ENCODE assay signal across 12 cellular contexts in genomic region chr16:84594725-84595038, GRCh38. TPM values are rescaled to one million over a fixed set of nuclear protein-coding genes. Genes with fewer than 3 reads are reported as not detected.
DNase-seq lines count a peak whose midpoint lies in the region; ATAC-seq, FAIRE-seq and TF ChIP-seq lines count a peak whose summit lies in the region.
"Had no signal": no experiment of that assay in that cellular context is flagged by ENCODE, and none has a peak within 500 bp of the region (broad histone marks: within the 10 kb centered on the region; RNA-seq: fewer than 3 reads in every experiment).

No MANE protein-coding gene starts in this region.

- no peak for DNase-seq in CD8-positive, alpha-beta T cell
- DNase-seq in GM12878 (ENCODE audit: low read depth, low spot score) (no peak), trophoblast cell (no peak), NCI-H510A treated with DMSO at 0.1 percent for 48 hours (lab: John Stamatoyannopoulos, UW) (no peak), NCI-H128 (lab: John Stamatoyannopoulos, UW; ENCODE audit: unreplicated experiment) (no peak), NCI-H526 (lab: John Stamatoyannopoulos, UW) (no peak)
- DNase-seq in natural killer cell treated with Interleukin-12 subunit alpha and Interleukin-12 subunit beta and Interleukin-15 and Interleukin-18, amount 100 ng/mL, for 72 hours (ENCODE audit: low spot score) = no peak
- DNase-seq: dermis blood vessel endothelial cell, DND-41, NCI-H2081 treated with DMSO at 0.1 percent for 48 hours had no signal

- H3K27ac Mint-ChIP-seq in CD8-positive, alpha-beta T cell = peak overlapping the region; percentile 98
- peak overlapping the region; percentile 96 to 97 for H3K27ac Mint-ChIP-seq in natural killer cell treated with Interleukin-12 subunit alpha and Interleukin-12 subunit beta and Interleukin-15 and Interleukin-18, amount 100 ng/mL, for 72 hours

- peaks cover 42% of the 10 kb centered on the region for H3K36me3 Mint-ChIP-seq in CD8-positive, alpha-beta T cell
- peaks cover 11% of the 10 kb centered on the region for H3K36me3 Mint-ChIP-seq in natural killer cell treated with Interleukin-12 subunit alpha and Interleukin-12 subunit beta and Interleukin-15 and Interleukin-18, amount 100 ng/mL, for 72 hours

- no peak overlapping the region for H3K14ac ChIP-seq in trophoblast cell (ENCODE audit: low read length)

- H3K4me1 Mint-ChIP-seq in CD8-positive, alpha-beta T cell (ENCODE audit: low read depth) = peaks cover 78% of the 10 kb centered on the region
- peaks cover 44 to 61% of the 10 kb centered on the region in 2 donors for H3K4me1 Mint-ChIP-seq in natural killer cell treated with Interleukin-12 subunit alpha and Interleukin-12 subunit beta and Interleukin-15 and Interleukin-18, amount 100 ng/mL, for 72 hours (ENCODE audit: low read depth in 2 of 2)

- no peak overlapping the region for H4K91ac ChIP-seq in trophoblast cell (ENCODE audit: low read depth, low read length)

- TF ChIP-seq EP300 in GM12878 (IDR thresholded peaks at IDR 0.05; ENCODE audit: borderline replicate concordance in 1 of 2, control insufficient read depth in 1 of 2, low read depth in 2 of 2, low read length in 2 of 2) = no peak

- H4K20me1 ChIP-seq in GM12878 (ENCODE audit: control insufficient read depth, insufficient read depth) = no peaks in the 10 kb centered on the region

- no peak for FAIRE-seq in GM12878 (lab: Jason Lieb, UNC)

- no peak overlapping the region for H2AK5ac ChIP-seq in trophoblast cell (ENCODE audit: low read length)

- in situ Hi-C loops in GM12878 (cut with MboI) = no loop called here

- SMC1A ChIA-PET in GM12878 (lab: Charles Lee; ENCODE audit: uncharacterized antibody, unreplicated experiment) = interaction anchor here (0.8 to 14.5 kb wide), 13 partner anchors 8 to 132 kb away, joined by 3 to 183 read pairs (median 4); no protein-coding TSS in a partner anchor

- H2BK12ac ChIP-seq in trophoblast cell (ENCODE audit: low read length) = no peak overlapping the region

- CTCF ChIA-PET in CD8-positive, alpha-beta T cell (lab: Charles Lee) = interaction anchor here (1.0 to 1.3 kb wide), 6 partner anchors 17 to 88 kb away, joined by 3 to 6 read pairs (median 3); no protein-coding TSS in a partner anchor
- CTCF ChIA-PET in GM12878 (lab: Yijun Ruan, JAX) = interaction anchor here (0.8 to 2.1 kb wide), 7 partner anchors 13 to 81 kb away, joined by 3 to 18 read pairs (median 4); no protein-coding TSS in a partner anchor

- no peaks in the 10 kb centered on the region for H3K27me3 Mint-ChIP-seq in CD8-positive, alpha-beta T cell (ENCODE audit: low read depth)
- peaks cover 8 to 12% of the 10 kb centered on the region in 2 donors for H3K27me3 Mint-ChIP-seq in natural killer cell treated with Interleukin-12 subunit alpha and Interleukin-12 subunit beta and Interleukin-15 and Interleukin-18, amount 100 ng/mL, for 72 hours

- peak; percentile 5 for ATAC-seq in CD8-positive, alpha-beta T cell
- ATAC-seq in HG03280 (IDR thresholded peaks at IDR 0.05; ENCODE audit: unreplicated experiment) (peak; percentile 6), GM12878 (peak; percentile 0; the same call in 1 of the 3 replicates)
- ATAC-seq in natural killer cell treated with Interleukin-12 subunit alpha and Interleukin-12 subunit beta and Interleukin-15 and Interleukin-18, amount 100 ng/mL, for 72 hours = no peak

- H3K9me3 Mint-ChIP-seq in CD8-positive, alpha-beta T cell = no peaks in the 10 kb centered on the region
- H3K9me3 Mint-ChIP-seq in natural killer cell treated with Interleukin-12 subunit alpha and Interleukin-12 subunit beta and Interleukin-15 and Interleukin-18, amount 100 ng/mL, for 72 hours = no peaks in the 10 kb centered on the region

- H3K9ac ChIP-seq in GM12878 (ENCODE audit: control insufficient read depth, insufficient read depth, low read length) (peak overlapping the region; percentile 91), trophoblast cell (ENCODE audit: low read length) (no peak overlapping the region)

- H2BK5ac ChIP-seq in trophoblast cell (ENCODE audit: low read depth, low read length, poor library complexity) = no peak overlapping the region

- H4K8ac ChIP-seq in trophoblast cell (ENCODE audit: low read depth, low read length) = no peak overlapping the region

- TF ChIP-seq RAD21 in GM12878 (IDR thresholded peaks at IDR 0.05; ENCODE audit: insufficient read depth, low read depth, low read length) = no peak

- H3K79me1 ChIP-seq in trophoblast cell (ENCODE audit: low read length) = no peaks in the 10 kb centered on the region

- H4K12ac ChIP-seq in trophoblast cell (ENCODE audit: low read depth, low read length) = no peak overlapping the region

- RAD21 ChIA-PET in GM12878 (lab: Charles Lee; ENCODE audit: unreplicated experiment) = interaction anchor here (0.8 to 4.1 kb wide), 15 partner anchors 9 to 135 kb away, joined by 3 to 38 read pairs (median 6); no protein-coding TSS in a partner anchor

- no TSS peak for BruUV-seq in GM12878 (replicated peaks; lab: Mats Ljungman, UMichigan)

- peak overlapping the region; percentile 75 for H3K27ac ChIP-seq in CD8-positive, alpha-beta T cell (ENCODE audit: low read depth, low read length)
- H3K27ac ChIP-seq in GM12878 (ENCODE audit: control insufficient read depth, insufficient read depth) (peak overlapping the region; percentile 97), trophoblast cell (ENCODE audit: low read depth, low read length) (no peak overlapping the region)

- POLR2A ChIA-PET in CD8-positive, alpha-beta T cell (lab: Charles Lee) = interaction anchor here (1.0 to 1.7 kb wide), 10 partner anchors 9 to 84 kb away, joined by 3 to 9 read pairs (median 6); partner anchors contain the start of gene KLHL36
- POLR2A ChIA-PET in GM12878 (lab: Charles Lee) = interaction anchor here (0.6 to 16.2 kb wide), 8 partner anchors 9 to 82 kb away, joined by 3 to 214 read pairs (median 4); partner anchors contain the start of gene COTL1

- WGBS in GM12878 (ENCODE audit: insufficient coverage, insufficient replicate concordance, low lambda C conversion rate, missing lambda C conversion rate) = 7% methylated on average over 9 of the region's 9 CpGs
- WGBS in trophoblast cell (ENCODE audit: extremely low coverage, insufficient coverage, insufficient read length) = no CpG with 5 or more reads among the region's 9 CpGs

- TF ChIP-seq POLR2A in GM12878 (IDR thresholded peaks at IDR 0.05; ENCODE audit: low read depth, low read length) = no peak

- peaks cover 12% of the 10 kb centered on the region for H3K36me3 ChIP-seq in CD8-positive, alpha-beta T cell (ENCODE audit: insufficient read depth, low read length)
- H3K36me3 ChIP-seq in GM12878 (ENCODE audit: control insufficient read depth in 2 of 2, insufficient read depth in 2 of 2, low read length in 1 of 2) = peaks cover 27 to 29% of the 10 kb centered on the region in 2 experiments
- H3K36me3 ChIP-seq in trophoblast cell (ENCODE audit: control insufficient read depth in 1 of 2, insufficient read depth in 2 of 2, low read length in 2 of 2) = peaks cover 18 to 19% of the 10 kb centered on the region in 2 experiments

- H3K4ac ChIP-seq in trophoblast cell (ENCODE audit: low read depth, low read length) = no peak overlapping the region

- H3K9me3 ChIP-seq in CD8-positive, alpha-beta T cell (ENCODE audit: low read length) = no peaks in the 10 kb centered on the region
- H3K9me3 ChIP-seq in GM12878 (replicated peaks; ENCODE audit: control insufficient read depth, insufficient read depth, low read length) (no peaks in the 10 kb centered on the region), trophoblast cell (ENCODE audit: insufficient read depth, low read depth, low read length) (peaks cover 2% of the 10 kb centered on the region)

- H3K23ac ChIP-seq in trophoblast cell (ENCODE audit: low read length) = no peak overlapping the region

- H3K4me2 ChIP-seq in GM12878 (ENCODE audit: control insufficient read depth, insufficient read depth) (peak overlapping the region; percentile 88), trophoblast cell (ENCODE audit: low read length) (no peak overlapping the region)

- peak overlapping the region; percentile 37 for H3K4me3 ChIP-seq in CD8-positive, alpha-beta T cell (ENCODE audit: low read depth, low read length)
- H3K4me3 ChIP-seq in GM12878 = peak overlapping the region; percentile 77
- H3K4me3 ChIP-seq in trophoblast cell (ENCODE audit: low read depth, low read length) = no peak overlapping the region

- peaks cover 65% of the 10 kb centered on the region for H3K4me1 ChIP-seq in CD8-positive, alpha-beta T cell (ENCODE audit: insufficient read depth, low read length)
- H3K4me1 ChIP-seq in GM12878 (ENCODE audit: control insufficient read depth, insufficient read depth, low read length) (peaks cover 62% of the 10 kb centered on the region), trophoblast cell (ENCODE audit: control insufficient read depth in 1 of 2, insufficient read depth in 2 of 2, low read length in 2 of 2) (peaks cover 2 to 10% of the 10 kb centered on the region in 2 experiments)

- H3K79me2 ChIP-seq in GM12878 (ENCODE audit: control insufficient read depth, insufficient read depth, low read length) (peaks cover 94% of the 10 kb centered on the region), trophoblast cell (ENCODE audit: control insufficient read depth, insufficient read depth, low read length, poor library complexity) (no peaks in the 10 kb centered on the region)

- TF ChIP-seq CTCF in CD8-positive, alpha-beta T cell (IDR thresholded peaks at IDR 0.05) = no peak
- TF ChIP-seq CTCF in GM12878 (IDR thresholded peaks at IDR 0.05 in 2 of 3, conservative IDR thresholded peaks at IDR 0.05 in 1 of 3; ENCODE audit: control insufficient read depth in 2 of 3, extremely low read depth in 1 of 3, insufficient read depth in 1 of 3, low read depth in 3 of 3, low read length in 3 of 3) = no peak

- no peak overlapping the region for H2BK120ac ChIP-seq in trophoblast cell (ENCODE audit: insufficient read depth, low read length, poor library complexity)

- no peaks in the 10 kb centered on the region for H3K27me3 ChIP-seq in CD8-positive, alpha-beta T cell (ENCODE audit: insufficient read depth, low read length)
- no peaks in the 10 kb centered on the region for H3K27me3 ChIP-seq in GM12878 (replicated peaks in 1 of 2; ENCODE audit: control insufficient read depth in 2 of 2, insufficient read depth in 2 of 2, low read length in 1 of 2)
- H3K27me3 ChIP-seq in trophoblast cell (ENCODE audit: insufficient read depth, low read length) = no peaks in the 10 kb centered on the region
- H3K27me3 ChIP-seq: heart left ventricle had no signal

- H2AFZ ChIP-seq in GM12878 (ENCODE audit: control insufficient read depth, low read depth, low read length) = no peak overlapping the region
- no peak overlapping the region for H2AFZ ChIP-seq in trophoblast cell (ENCODE audit: insufficient read depth, low read length, poor library complexity)

- H3K18ac ChIP-seq in trophoblast cell (ENCODE audit: low read length) = no peak overlapping the region

- intact Hi-C loops in CD8-positive, alpha-beta T cell (cut with DNase I, micrococcal nuclease) = loop anchor here (1.0 to 5.0 kb wide), 4 partner anchors 14 to 42 kb away; partner anchors contain the start of gene COTL1 (in 1 of the 2)
- intact Hi-C loops in GM12878 (cut with micrococcal nuclease; ENCODE audit: unreplicated experiment) = loop anchor here (1.0 kb wide), 3 partner anchors 24 to 83 kb away; partner anchors contain the start of gene COTL1

- peak overlapping the region; percentile 83 for H3K4me3 Mint-ChIP-seq in CD8-positive, alpha-beta T cell
- H3K4me3 Mint-ChIP-seq in natural killer cell treated with Interleukin-12 subunit alpha and Interleukin-12 subunit beta and Interleukin-15 and Interleukin-18, amount 100 ng/mL, for 72 hours = peak overlapping the region; percentile 86

RNA-seq across cellular contexts. Expression of gene COTL1, which starts 23.2 kb away (rescaled TPM):
- 100 to 1,000 TPM; 194 to 199 TPM for total RNA-seq in CD8-positive, alpha-beta T cell
- total RNA-seq in GM12878 (2013; cell fraction: nucleolus; rRNA removed) = 94.3 and 106 TPM in 2 replicates
- total RNA-seq in GM12878 (2014; rRNA removed) (417 and 464 TPM in 2 replicates), GM12878 (2014; rRNA removed; fragmentation: Illumina TruSeq; extraction: Trizol) (241 and 279 TPM in 2 replicates), GM12878 (2021) (675 and 688 TPM in 2 replicates)
- polyA plus RNA-seq in GM12878 (2011; ENCODE audit: low read depth) = 255 TPM
- polyA plus RNA-seq in GM12878 (2011; rRNA removed) (136 and 205 TPM in 2 replicates), GM12878 (2014; fragmentation: Illumina TruSeq; extraction: Trizol) (257 and 493 TPM in 2 replicates), GM12878 (2014; fragmentation: Nextera tagmentation; extraction: Ambion mirVana) (100 to 1,000 TPM; 140 to 235 TPM), GM12878 (2014; rRNA removed) (382 and 423 TPM in 2 replicates), GM12878 (2016; fragmentation: Nextera tagmentation; extraction: Ambion mirVana) (100 to 1,000 TPM; 146 to 894 TPM)
- 261 and 288 TPM in 2 replicates for polyA plus RNA-seq in GM12878 (2011; cell fraction: cytosol; rRNA removed)
- polyA plus RNA-seq in GM12878 (2011; cell fraction: nucleus; rRNA removed) = 174 and 206 TPM in 2 replicates
- polyA plus RNA-seq in GM12878 (2012) = 331 and 436 TPM in 2 replicates
- 103 and 174 TPM in 2 replicates for polyA minus RNA-seq in GM12878 (2011; rRNA and poly(A)+ RNA removed)
- 77.1 and 81.1 TPM in 2 replicates for polyA minus RNA-seq in GM12878 (2011; cell fraction: cytosol; rRNA and poly(A)+ RNA removed)
- 78.5 and 132 TPM in 2 replicates for polyA minus RNA-seq in GM12878 (2011; cell fraction: nucleus; rRNA and poly(A)+ RNA removed)
- 100 to 1,000 TPM; 128 to 154 TPM for total RNA-seq in natural killer cell treated with Interleukin-12 subunit alpha and Interleukin-12 subunit beta and Interleukin-15 and Interleukin-18, amount 100 ng/mL, for 72 hours
- polyA plus RNA-seq in trophoblast cell (2013) = 194 and 199 TPM in 2 replicates

RNA-seq across cellular contexts. Expression of gene KLHL36, which starts 53.6 kb away (rescaled TPM):
- 10 to 100 TPM; 50.8 to 56.5 TPM for total RNA-seq in CD8-positive, alpha-beta T cell
- total RNA-seq in GM12878 (2013; cell fraction: nucleolus; rRNA removed) = 89.6 and 93.8 TPM in 2 replicates
- total RNA-seq in GM12878 (2014; rRNA removed) (36.4 and 38.2 TPM in 2 replicates), GM12878 (2014; rRNA removed; fragmentation: Illumina TruSeq; extraction: Trizol) (16.2 and 16.7 TPM in 2 replicates), GM12878 (2021) (45.3 and 45.4 TPM in 2 replicates)
- 12.7 TPM for polyA plus RNA-seq in GM12878 (2011; ENCODE audit: low read depth)
- polyA plus RNA-seq in GM12878 (2011; rRNA removed) (19.6 and 26.4 TPM in 2 replicates), GM12878 (2014; fragmentation: Illumina TruSeq; extraction: Trizol) (14.1 and 14.3 TPM in 2 replicates), GM12878 (2014; fragmentation: Nextera tagmentation; extraction: Ambion mirVana) (1 to 10 TPM; 2.6 to 2.7 TPM), GM12878 (2014; rRNA removed) (35.0 and 37.5 TPM in 2 replicates), GM12878 (2016; fragmentation: Nextera tagmentation; extraction: Ambion mirVana) (10 to 100 TPM; 12.9 to 16.8 TPM)
- 30.1 and 37.2 TPM in 2 replicates for polyA plus RNA-seq in GM12878 (2011; cell fraction: cytosol; rRNA removed)
- 76.3 and 77.8 TPM in 2 replicates for polyA plus RNA-seq in GM12878 (2011; cell fraction: nucleus; rRNA removed)
- polyA plus RNA-seq in GM12878 (2012) = 28.5 and 29.3 TPM in 2 replicates
- 40.7 and 65.6 TPM in 2 replicates for polyA minus RNA-seq in GM12878 (2011; rRNA and poly(A)+ RNA removed)
- 17.5 and 25.8 TPM in 2 replicates for polyA minus RNA-seq in GM12878 (2011; cell fraction: cytosol; rRNA and poly(A)+ RNA removed)
- polyA minus RNA-seq in GM12878 (2011; cell fraction: nucleus; rRNA and poly(A)+ RNA removed) = 26.0 and 37.4 TPM in 2 replicates
- 10 to 100 TPM; 35.9 to 48.6 TPM for total RNA-seq in natural killer cell treated with Interleukin-12 subunit alpha and Interleukin-12 subunit beta and Interleukin-15 and Interleukin-18, amount 100 ng/mL, for 72 hours
- polyA plus RNA-seq in trophoblast cell (2013) = 17.4 and 17.6 TPM in 2 replicates

Comparison
In these comparisons a context has a peak if more than half of its experiments do, and no peak if none do; other contexts are left out.
1. ATAC-seq: peak in CD8-positive, alpha-beta T cell (single experiment), HG03280 (single experiment) and GM12878 (single experiment); none in natural killer cell treated with Interleukin-12 subunit alpha and Interleukin-12 subunit beta and Interleukin-15 and Interleukin-18, amount 100 ng/mL, for 72 hours (0 of 2).